ENCODE assay signal across 16 cellular contexts in genomic region chr14:84937449-84937848, GRCh38.
"Had no signal": no experiment of that assay in that cellular context is flagged by ENCODE, and none has a peak within 500 bp of the region (broad histone marks: within the 10 kb centered on the region; RNA-seq: fewer than 3 reads in every experiment).

No MANE protein-coding gene starts in this region.

- ATAC-seq: activated T-cell treated with anti-CD3 and anti-CD28 coated beads, Interleukin-2, amount 50 U/mL, for 72 hours; left colon; lower lobe of right lung; naive thymus-derived CD4-positive, alpha-beta T cell; stimulated activated naive CD8-positive, alpha-beta T cell treated with anti-CD3 and anti-CD28 coated beads, Interleukin-15, Interleukin-2, amounts not matched to agents 100 U/mL and 50 U/mL, for 24 hours; upper lobe of right lung had no signal

- H3K4me3 ChIP-seq: lower lobe of right lung, thyroid gland, upper lobe of right lung had no signal

- DNase-seq: activated CD4-positive, alpha-beta memory T cell treated with anti-CD3 and anti-CD28 coated beads, Interleukin-2, amount 10 ng/mL, durations not matched to agents 7 days and 5 days; activated CD4-positive, alpha-beta T cell treated with anti-CD3 and anti-CD28 coated beads, Interleukin-2, amount 10 ng/mL, durations not matched to agents 24 days and 14 days; activated effector memory CD4-positive, alpha-beta T cell treated with anti-CD3 and anti-CD28 coated beads, Interleukin-2, amount 50 U/mL, for 16 hours; activated naive CD4-positive, alpha-beta T cell treated with anti-CD3 and anti-CD28 coated beads, Interleukin-2, amount 10 ng/mL, durations not matched to agents 7 days and 5 days; activated T-cell treated with anti-CD3 and anti-CD28 coated beads, Interleukin-2, amount 50 U/mL, for 72 hours; effector CD4-positive, alpha-beta T cell; foreskin melanocyte; glutamatergic neuron; hippocampal formation; left colon; lower lobe of right lung; naive thymus-derived CD4-positive, alpha-beta T cell; stimulated activated CD4-positive, alpha-beta T cell treated with anti-CD3 and anti-CD28 coated beads, Interleukin-4, amount 100 ng/mL, for 24 hours; stimulated activated naive CD8-positive, alpha-beta T cell treated with anti-CD3 and anti-CD28 coated beads, Interleukin-15, Interleukin-2, amounts not matched to agents 100 U/mL and 50 U/mL, for 24 hours; thyroid gland; upper lobe of right lung had no signal

- H3K4me1 ChIP-seq: lower lobe of right lung, thyroid gland, upper lobe of right lung had no signal

- H3K27ac ChIP-seq: lower lobe of right lung, thyroid gland, upper lobe of right lung had no signal

- H3K36me3 ChIP-seq: lower lobe of right lung, thyroid gland, upper lobe of right lung had no signal

- H3K27me3 ChIP-seq: thyroid gland, upper lobe of right lung had no signal

- H3K9me3 ChIP-seq: lower lobe of right lung, thyroid gland, upper lobe of right lung had no signal
